ENCODE assay signal across 17 cellular contexts in genomic region chr10:29719281-29719675, GRCh38.
"Had no signal": no experiment of that assay in that cellular context is flagged by ENCODE, and none has a peak within 500 bp of the region (broad histone marks: within the 10 kb centered on the region; RNA-seq: fewer than 3 reads in every experiment).

No MANE protein-coding gene starts in this region.

- ATAC-seq: activated CD8-positive, alpha-beta T cell treated with anti-CD3 and anti-CD28 coated beads for 36 hours; activated naive CD4-positive, alpha-beta T cell treated with anti-CD3 and anti-CD28 coated beads, Interleukin-2, amount 50 U/mL, for 72 hours; activated T-cell treated with anti-CD3 and anti-CD28 coated beads, Interleukin-2, amount 50 U/mL, for 72 hours; pancreas; WTC11 had no signal

- H3K9me3 ChIP-seq: pancreas had no signal

- H3K36me3 ChIP-seq: left lung, pancreas had no signal

- H3K27ac Mint-ChIP-seq: activated CD8-positive, alpha-beta T cell treated with anti-CD3 and anti-CD28 coated beads for 36 hours; activated naive CD4-positive, alpha-beta T cell treated with anti-CD3 and anti-CD28 coated beads, Interleukin-2, amount 50 U/mL, for 72 hours; activated T-cell treated with anti-CD3 and anti-CD28 coated beads, Interleukin-2, amount 50 U/mL, for 72 hours; T-helper 1 cell treated with Interleukin-12 subunit alpha and Interleukin-12 subunit beta and Interleukin-4 antibody, amounts not matched to agents 30 μg/mL and 1 μg/mL, for 36 hours; WTC11 had no signal

- H3K27ac ChIP-seq: epithelial cell of prostate, left lung, pancreas had no signal

- FAIRE-seq: frontal cortex, pancreas had no signal

- H3K27me3 ChIP-seq: left lung, pancreas had no signal

- H3K4me3 Mint-ChIP-seq: activated CD8-positive, alpha-beta T cell treated with anti-CD3 and anti-CD28 coated beads for 36 hours; activated T-cell treated with anti-CD3 and anti-CD28 coated beads, Interleukin-2, amount 50 U/mL, for 72 hours; neural crest cell; T-helper 1 cell treated with Interleukin-12 subunit alpha and Interleukin-12 subunit beta and Interleukin-4 antibody, amounts not matched to agents 30 μg/mL and 1 μg/mL, for 36 hours; type B pancreatic cell; WTC11 had no signal

- H3K4me3 ChIP-seq: left lung, pancreas had no signal

- H3K27me3 Mint-ChIP-seq: activated CD8-positive, alpha-beta T cell treated with anti-CD3 and anti-CD28 coated beads for 36 hours; type B pancreatic cell had no signal

- DNase-seq: activated CD4-positive, alpha-beta T cell treated with anti-CD3 and anti-CD28 coated beads for 48 hours; activated CD8-positive, alpha-beta T cell treated with anti-CD3 and anti-CD28 coated beads for 36 hours; activated gamma-delta T cell; activated T-cell treated with anti-CD3 and anti-CD28 coated beads, Interleukin-2, amount 50 U/mL, for 72 hours; amniotic stem cell; left lung; mammary epithelial cell; pancreas; stimulated activated CD4-positive, alpha-beta T cell treated with anti-CD3 and anti-CD28 coated beads, Interleukin-2, amount 100 ng/mL, for 48 hours; stimulated activated naive CD4-positive, alpha-beta T cell had no signal
